ENCODE assay signal across 7 cellular contexts in the genomic region with DNA sequence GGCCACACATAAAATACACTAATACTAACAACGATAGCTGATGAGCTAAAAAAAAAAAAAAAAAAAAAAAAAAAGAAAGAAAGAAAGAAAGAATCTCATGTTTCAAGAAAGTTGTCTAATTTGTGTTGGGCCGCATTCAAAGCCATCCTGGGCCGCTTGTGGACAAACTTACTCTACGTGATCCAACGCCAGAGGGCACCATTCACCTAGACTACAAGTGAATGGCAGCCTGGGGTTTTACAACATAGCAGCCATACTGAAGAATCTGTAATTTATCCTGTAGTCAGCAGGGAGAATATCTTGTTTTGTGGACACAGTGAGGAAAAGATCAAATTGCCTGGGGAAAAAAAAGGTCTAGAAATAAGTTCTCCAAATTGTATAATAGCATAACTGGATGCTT. TPM values are rescaled to one million over a fixed set of nuclear protein-coding genes. Genes with fewer than 3 reads are reported as not detected.
DNase-seq lines count a peak whose midpoint lies in the region; ATAC-seq and TF ChIP-seq lines count a peak whose summit lies in the region.

No MANE protein-coding gene starts in this region.

- H3K9me3 Mint-ChIP-seq in activated naive CD4-positive, alpha-beta T cell treated with anti-CD3 and anti-CD28 coated beads, Interleukin-2, amount 50 U/mL, for 72 hours, result peaks cover 7% of the 10 kb centered on the region in 2 donors

- ATAC-seq in HG03097 (IDR thresholded peaks at IDR 0.05; ENCODE audit: low FRiP score, unreplicated experiment) (peak; percentile 71), right cardiac atrium (peak; percentile 81 to 89)
- ATAC-seq in activated naive CD4-positive, alpha-beta T cell treated with anti-CD3 and anti-CD28 coated beads, Interleukin-2, amount 50 U/mL, for 72 hours, result peak; percentile 59 to 68

- H3K36me3 ChIP-seq in PC-9 (ENCODE audit: low read depth), result no peaks in the 10 kb centered on the region

- intact Hi-C loops in PC-9 (cut with micrococcal nuclease; ENCODE audit: unreplicated experiment), result loop anchor here (1.0 kb wide), 1 partner anchor 68 kb away; no protein-coding TSS in a partner anchor
- intact Hi-C loops in right cardiac atrium (cut with DNase I), result loop anchor here in 2 of 4 donors (2.0 to 5.0 kb wide), 2 partner anchors 67 to 68 kb away; no protein-coding TSS in a partner anchor

- H3K36me3 Mint-ChIP-seq in activated naive CD4-positive, alpha-beta T cell treated with anti-CD3 and anti-CD28 coated beads, Interleukin-2, amount 50 U/mL, for 72 hours, result peaks cover 6 to 7% of the 10 kb centered on the region in 2 donors

- no peaks in the 10 kb centered on the region for H3K27me3 ChIP-seq in PC-9 (ENCODE audit: insufficient read depth, low read depth)
- no peaks in the 10 kb centered on the region for H3K27me3 ChIP-seq in right cardiac atrium (ENCODE audit: control insufficient read depth, insufficient read depth)

- WGBS in right cardiac atrium, result 30% methylated on average over 5 of the region's 5 CpGs

- POLR2A ChIA-PET in PC-9 (lab: Charles Lee; ENCODE audit: unreplicated experiment), result no interaction called here

- H2AFZ ChIP-seq in PC-9, result no peak overlapping the region

- no peaks in the 10 kb centered on the region for H3K79me2 ChIP-seq in PC-9 (ENCODE audit: low read depth)

- no peaks in the 10 kb centered on the region for H3K9me2 ChIP-seq in PC-9 (ENCODE audit: insufficient read depth)

- BruUV-seq in PC-9 (replicated peaks; lab: Mats Ljungman, UMichigan), result no TSS peak

- H3K4me3 ChIP-seq in PC-9 (no peak overlapping the region), right cardiac atrium (ENCODE audit: low read length) (no peak overlapping the region)

- H3K27ac ChIP-seq in PC-9, result no peak overlapping the region
- H3K27ac ChIP-seq in right cardiac atrium (ENCODE audit: low read length), result no peak overlapping the region

- H3F3A ChIP-seq in PC-9 (ENCODE audit: insufficient read depth, low read depth), result no peaks in the 10 kb centered on the region

- no peaks in the 10 kb centered on the region for H3K4me1 ChIP-seq in PC-9 (replicated peaks; ENCODE audit: insufficient read depth)
- no peaks in the 10 kb centered on the region for H3K4me1 ChIP-seq in right cardiac atrium (ENCODE audit: control insufficient read depth, insufficient read depth, low read length)

- H3K27ac Mint-ChIP-seq in activated naive CD4-positive, alpha-beta T cell treated with anti-CD3 and anti-CD28 coated beads, Interleukin-2, amount 50 U/mL, for 72 hours, result no peak overlapping the region

- TF ChIP-seq CTCF in PC-9 (conservative IDR thresholded peaks at IDR 0.05), result peak; percentile 82

- DNase-seq in GM04504 (ENCODE audit: low read depth) (peak; percentile 7), PC-9 (peak; percentile 50 to 70), right cardiac atrium (peak; percentile 57 to 82 (median 59)), smooth muscle cell of the brain vasculature (ENCODE audit: low read depth, low spot score) (peak; percentile 65), NCI-H187 treated with DMSO at 0.1 percent for 48 hours (lab: John Stamatoyannopoulos, UW) (no peak)
- DNase-seq in activated naive CD4-positive, alpha-beta T cell treated with anti-CD3 and anti-CD28 coated beads, Interleukin-2, amount 50 U/mL, for 72 hours (ENCODE audit: low spot score in 2 of 2), result peak in 1 of 2 donors; percentile 35

- no peaks in the 10 kb centered on the region; the same call in 1 of the 2 replicates for H3K9me3 ChIP-seq in PC-9 (ENCODE audit: insufficient read depth, low read depth)
- no peaks in the 10 kb centered on the region for H3K9me3 ChIP-seq in right cardiac atrium (ENCODE audit: control insufficient read depth, low read length)

- no peaks in the 10 kb centered on the region for H4K20me1 ChIP-seq in PC-9 (ENCODE audit: insufficient read depth)

- no peak overlapping the region for H3K4me2 ChIP-seq in PC-9

- CTCF ChIA-PET in PC-9 (lab: Charles Lee), result interaction anchor here (0.6 to 4.0 kb wide), 3 partner anchors 24 to 985 kb away, joined by 4 to 48 read pairs (median 7); no protein-coding TSS in a partner anchor

RNA-seq across cellular contexts. Expression of a gene that starts 47.0 kb away (rescaled TPM):
- total RNA-seq in PC-9 (2021) (1.6 and 2.1 TPM in 2 replicates), right cardiac atrium (100 to 1,000 TPM in 1 of 4 donors, 10 to 100 TPM in 3; 50.5 to 112 (median 63.4) TPM)
- total RNA-seq in activated naive CD4-positive, alpha-beta T cell treated with anti-CD3 and anti-CD28 coated beads, Interleukin-2, amount 50 U/mL, for 72 hours, result 1 to 10 TPM in 1 of 2 donors, under 1 TPM in 1; 0.64 to 2.7 TPM
- 75.3 TPM for polyA plus RNA-seq in right cardiac atrium

Comparison
In these comparisons a context has a peak if more than half of its experiments do, and no peak if none do; other contexts are left out.
1. RNA of a gene that starts 47.0 kb away (total RNA-seq): 50.5 to 112 TPM in right cardiac atrium; 0.64 to 2.7 TPM in activated naive CD4-positive, alpha-beta T cell treated with anti-CD3 and anti-CD28 coated beads, Interleukin-2, amount 50 U/mL, for 72 hours and 1.6 to 2.1 TPM in PC-9; every median in the first group is over 10 times any median in the second.
2. Peak in every context shown above with its lines, with median percentiles within 50 percentile points of each other: ATAC-seq.